22 cellular contexts compared by ENCODE assay signal in the genomic region with DNA sequence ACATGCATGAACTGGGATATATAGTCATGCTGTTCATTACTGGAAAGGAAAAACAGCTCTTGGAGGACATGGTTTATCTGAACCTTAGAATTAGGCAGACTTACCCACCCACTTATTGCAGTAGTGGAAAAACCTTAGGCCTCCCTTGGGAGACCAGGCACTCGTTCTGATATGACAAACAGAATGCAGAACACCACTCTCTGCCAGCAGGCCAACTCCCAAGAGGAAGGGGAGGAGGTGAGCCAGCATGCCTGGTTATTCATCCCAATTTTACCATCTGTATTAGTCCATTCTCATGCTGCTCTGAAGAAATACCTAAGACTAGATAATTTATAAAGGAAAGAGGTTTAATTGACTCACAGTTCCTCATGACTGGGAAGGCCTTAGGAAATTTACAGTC. TPM values are rescaled to one million over a fixed set of nuclear protein-coding genes. Genes with fewer than 3 reads are reported as not detected.
"Had no signal": no experiment of that assay in that cellular context is flagged by ENCODE, and none has a peak within 500 bp of the region (broad histone marks: within the 10 kb centered on the region; RNA-seq: fewer than 3 reads in every experiment).

No MANE protein-coding gene starts in this region.

- H3K4me3 ChIP-seq: ascending aorta, breast epithelium, colonic mucosa, dorsolateral prefrontal cortex, esophagus muscularis mucosa, ovary, prostate gland, tibial artery had no signal

- H3K27ac ChIP-seq: ascending aorta, breast epithelium, colonic mucosa, dorsolateral prefrontal cortex, esophagus muscularis mucosa, ovary, prostate gland, tibial artery, VCaP had no signal

- ATAC-seq: activated CD8-positive, alpha-beta memory T cell treated with anti-CD3 and anti-CD28 coated beads, Interleukin-2, amount 10 ng/mL, durations not matched to agents 7 days and 5 days; activated CD8-positive, alpha-beta T cell treated with anti-CD3 and anti-CD28 coated beads for 36 hours; natural killer cell treated with Interleukin-12 subunit alpha and Interleukin-12 subunit beta and Interleukin-15 and Interleukin-18, amount 100 ng/mL, for 72 hours had no signal

- H3K27me3 ChIP-seq: ascending aorta, breast epithelium, colonic mucosa, dorsolateral prefrontal cortex, esophagus muscularis mucosa, ovary, tibial artery had no signal

- H3K9me3 ChIP-seq: ascending aorta, breast epithelium, colonic mucosa, esophagus muscularis mucosa, ovary, prostate gland, tibial artery had no signal

- H3K4me1 ChIP-seq: ascending aorta, breast epithelium, colonic mucosa, esophagus muscularis mucosa, prostate gland had no signal

- DNase-seq: activated CD4-positive, alpha-beta T cell treated with anti-CD3 and anti-CD28 coated beads, Interleukin-2, amount 10 ng/mL, durations not matched to agents 7 days and 5 days; activated CD4-positive, CD25-positive, alpha-beta regulatory T cell treated with anti-CD3 and anti-CD28 coated beads, Interleukin-2, amount 50 U/mL, for 72 hours; activated CD8-positive, alpha-beta memory T cell treated with anti-CD3 and anti-CD28 coated beads, Interleukin-2, amount 10 ng/mL, durations not matched to agents 7 days and 5 days; activated CD8-positive, alpha-beta T cell treated with anti-CD3 and anti-CD28 coated beads for 36 hours; activated gamma-delta T cell treated with Interleukin-2 at 50 U/mL for 16 hours; activated T-cell treated with anti-CD3 and anti-CD28 coated beads for 4 hours; colonic mucosa; dorsolateral prefrontal cortex; foreskin melanocyte; kidney; midbrain; ovary; T-helper 2 cell; tibial artery had no signal

- H3K36me3 ChIP-seq: ascending aorta, breast epithelium, colonic mucosa, esophagus muscularis mucosa, ovary, prostate gland, tibial artery had no signal

RNA-seq across cellular contexts. Expression of a gene that starts 17.5 kb away (rescaled TPM):
- total RNA-seq: activated CD4-positive, alpha-beta T cell treated with anti-CD3 and anti-CD28 coated beads, Interleukin-2, amount 10 ng/mL, durations not matched to agents 7 days and 5 days; activated CD8-positive, alpha-beta memory T cell treated with anti-CD3 and anti-CD28 coated beads, Interleukin-2, amount 10 ng/mL, durations not matched to agents 7 days and 5 days; activated CD8-positive, alpha-beta T cell treated with anti-CD3 and anti-CD28 coated beads for 36 hours; ascending aorta; colonic mucosa; esophagus muscularis mucosa; kidney; lung microvascular endothelial cell; natural killer cell treated with Interleukin-12 subunit alpha and Interleukin-12 subunit beta and Interleukin-15 and Interleukin-18, amount 100 ng/mL, for 72 hours; ovary; ureter had no signal
- polyA plus RNA-seq: ovary had no signal
